20 cellular contexts compared by ENCODE assay signal in genomic region chr6:84046755-84047154, GRCh38. TPM values are rescaled to one million over a fixed set of nuclear protein-coding genes. Genes with fewer than 3 reads are reported as not detected.
"Had no signal": no experiment of that assay in that cellular context is flagged by ENCODE, and none has a peak within 500 bp of the region (broad histone marks: within the 10 kb centered on the region; RNA-seq: fewer than 3 reads in every experiment).

No MANE protein-coding gene starts in this region.

- H3K36me3 Mint-ChIP-seq: IgD-negative memory B cell had no signal

- H3K4me3 Mint-ChIP-seq: IgD-negative memory B cell had no signal

- DNase-seq: Kasumi-1, MM.1S, NCI-H1092 treated with DMSO at 0.1 percent for 48 hours, NCI-H1436, NCI-H187, NCI-H2029, NCI-H2081 treated with DMSO at 0.1 percent for 48 hours, NCI-H2227 treated with DMSO at 0.1 percent for 48 hours, NCI-H524, NCI-H526 treated with DMSO at 0.1 percent for 48 hours, NCI-H774, Right ventricle myocardium superior, RPMI8226, SIG-M5 had no signal

- H3K36me3 ChIP-seq: SJSA1 had no signal

- H3K4me1 Mint-ChIP-seq: IgD-negative memory B cell had no signal

- H3K9me3 ChIP-seq: SJSA1 had no signal

- H3K4me2 ChIP-seq: KMS-11 had no signal

- H3K27ac ChIP-seq: HL-60, KMS-11, SJSA1, SK-N-MC had no signal

- H3K4me3 ChIP-seq: K562, SJSA1, SK-N-MC had no signal

- H3K27ac Mint-ChIP-seq: IgD-negative memory B cell had no signal

RNA-seq across cellular contexts. Expression of gene MRAP2, which starts 13.2 kb away (rescaled TPM):
- total RNA-seq: SJSA1 had no signal
